8 cellular contexts compared by ENCODE assay signal in genomic region chr3:69385723-69386483, GRCh38. TPM values are rescaled to one million over a fixed set of nuclear protein-coding genes. Genes with fewer than 3 reads are reported as not detected.
DNase-seq lines count a peak whose midpoint lies in the region; TF ChIP-seq lines count a peak whose summit lies in the region.

Gene FRMD4B, minus strand, starts transcription at chr3:69386088. Its CDS starts 99 bp downstream, at chr3:69385989.

- no peaks in the 10 kb centered on the region for H3K9me3 ChIP-seq in muscle layer of duodenum (ENCODE audit: control insufficient read depth in 1 of 2, low read length in 2 of 2)
- H3K9me3 ChIP-seq in testis: no peaks in the 10 kb centered on the region
- no peaks in the 10 kb centered on the region for H3K9me3 ChIP-seq in Karpas-422 (ENCODE audit: low read length)

- no peaks in the 10 kb centered on the region for H3K36me3 ChIP-seq in muscle layer of duodenum (ENCODE audit: control insufficient read depth in 1 of 2, insufficient read depth in 2 of 2, low read length in 2 of 2)
- H3K36me3 ChIP-seq in testis (ENCODE audit: low read depth, missing control alignments): no peaks in the 10 kb centered on the region
- H3K36me3 ChIP-seq in Karpas-422 (ENCODE audit: insufficient read depth, low read length): no peaks in the 10 kb centered on the region

- intact Hi-C loops in activated T-helper 2 cell treated with anti-CD3 and anti-CD28 coated beads, Interferon-gamma antibody, Interleukin-2, Interleukin-4, amounts not matched to agents 10 μg/mL and 5 μg/mL and 100 μg/mL, durations not matched to agents 14 hours and 24 hours and 36 hours (cut with micrococcal nuclease): loop anchor here (1.0 kb wide), 1 partner anchor 60 kb away; no protein-coding TSS in a partner anchor
- intact Hi-C loops in testis (cut with DNase I; ENCODE audit: low total_unique reads): no loop called here

- H3K4me2 ChIP-seq in Karpas-422 (ENCODE audit: low read depth, low read length, poor library complexity, severe bottlenecking): no peak within 1 kb of the TSS

- no peaks in the 10 kb centered on the region for H3K9me2 ChIP-seq in Karpas-422 (replicated peaks; ENCODE audit: insufficient read depth, low read length)

- no peak within 1 kb of the TSS for H3K27ac Mint-ChIP-seq in activated T-helper 2 cell treated with anti-CD3 and anti-CD28 coated beads, Interferon-gamma antibody, Interleukin-2, Interleukin-4, amounts not matched to agents 10 μg/mL and 5 μg/mL and 100 μg/mL, durations not matched to agents 14 hours and 24 hours and 36 hours

- TF ChIP-seq RAD21 in Ishikawa (IDR thresholded peaks at IDR 0.05; ENCODE audit: low read depth): no peak

- no peak for TF ChIP-seq EP300 in Ishikawa (IDR thresholded peaks at IDR 0.05; ENCODE audit: borderline replicate concordance)

- TF ChIP-seq CTCF in fibroblast of the aortic adventitia (IDR thresholded peaks at IDR 0.05; ENCODE audit: insufficient read depth, low read length) (no peak), testis (IDR thresholded peaks at IDR 0.05) (no peak)

- peaks cover 64% of the 10 kb centered on the region for H3K27me3 Mint-ChIP-seq in activated T-helper 2 cell treated with anti-CD3 and anti-CD28 coated beads, Interferon-gamma antibody, Interleukin-2, Interleukin-4, amounts not matched to agents 10 μg/mL and 5 μg/mL and 100 μg/mL, durations not matched to agents 14 hours and 24 hours and 36 hours (ENCODE audit: low read depth)

- no peaks in the 10 kb centered on the region for H3K9me3 Mint-ChIP-seq in activated T-helper 2 cell treated with anti-CD3 and anti-CD28 coated beads, Interferon-gamma antibody, Interleukin-2, Interleukin-4, amounts not matched to agents 10 μg/mL and 5 μg/mL and 100 μg/mL, durations not matched to agents 14 hours and 24 hours and 36 hours

- 2% methylated on average over 13 to 37 of the region's 64 CpGs for WGBS in testis, 2 donors

- no peaks in the 10 kb centered on the region for H3K79me2 ChIP-seq in Karpas-422 (ENCODE audit: low read length)

- H2AFZ ChIP-seq in Karpas-422 (ENCODE audit: low read length): no peak within 1 kb of the TSS

- H3K4me3 Mint-ChIP-seq in activated T-helper 2 cell treated with anti-CD3 and anti-CD28 coated beads, Interferon-gamma antibody, Interleukin-2, Interleukin-4, amounts not matched to agents 10 μg/mL and 5 μg/mL and 100 μg/mL, durations not matched to agents 14 hours and 24 hours and 36 hours (ENCODE audit: low read depth): peak within 1 kb of the TSS; percentile 69

- peaks cover 7% of the 10 kb centered on the region for H3K4me1 Mint-ChIP-seq in activated T-helper 2 cell treated with anti-CD3 and anti-CD28 coated beads, Interferon-gamma antibody, Interleukin-2, Interleukin-4, amounts not matched to agents 10 μg/mL and 5 μg/mL and 100 μg/mL, durations not matched to agents 14 hours and 24 hours and 36 hours (ENCODE audit: low read depth)

- H3K4me1 ChIP-seq in muscle layer of duodenum (ENCODE audit: control insufficient read depth in 1 of 2, insufficient read depth in 2 of 2, low read length in 2 of 2): peaks cover 3 to 9% of the 10 kb centered on the region in 2 donors
- no peaks in the 10 kb centered on the region for H3K4me1 ChIP-seq in testis
- no peaks in the 10 kb centered on the region for H3K4me1 ChIP-seq in Karpas-422 (ENCODE audit: low read length)

- no peak within 1 kb of the TSS for H3K9ac ChIP-seq in Karpas-422 (ENCODE audit: low read length)

- peak; percentile 61 for DNase-seq in Daoy (ENCODE audit: low read depth)
- peak; percentile 24 for DNase-seq in activated T-helper 2 cell treated with anti-CD3 and anti-CD28 coated beads, Interferon-gamma antibody, Interleukin-2, Interleukin-4, amounts not matched to agents 10 μg/mL and 5 μg/mL and 100 μg/mL, durations not matched to agents 14 hours and 24 hours and 36 hours (ENCODE audit: low spot score)
- no peak for DNase-seq in fibroblast of the aortic adventitia (ENCODE audit: low read depth)
- DNase-seq in testis: peak; percentile 67
- no peak for DNase-seq in NOMO-1 treated with dmso at 0.1 percent for 144 hours (lab: John Stamatoyannopoulos, UW; ENCODE audit: unreplicated experiment)
- no peak for DNase-seq in Karpas-422

- no peaks in the 10 kb centered on the region for H3K36me3 Mint-ChIP-seq in activated T-helper 2 cell treated with anti-CD3 and anti-CD28 coated beads, Interferon-gamma antibody, Interleukin-2, Interleukin-4, amounts not matched to agents 10 μg/mL and 5 μg/mL and 100 μg/mL, durations not matched to agents 14 hours and 24 hours and 36 hours (ENCODE audit: low read depth)

- no peaks in the 10 kb centered on the region for H4K20me1 ChIP-seq in Karpas-422 (ENCODE audit: insufficient read depth, low read depth, low read length)

- H3K27me3 ChIP-seq in muscle layer of duodenum (ENCODE audit: low read depth, low read length) (peaks cover 4% of the 10 kb centered on the region), testis (no peaks in the 10 kb centered on the region), Karpas-422 (ENCODE audit: low read length) (no peaks in the 10 kb centered on the region)

- peak within 1 kb of the TSS; percentile 51 for H3K4me3 ChIP-seq in fibroblast of the aortic adventitia (ENCODE audit: low read depth, low read length)
- peak within 1 kb of the TSS; percentile 62 to 77 for H3K4me3 ChIP-seq in muscle layer of duodenum (ENCODE audit: low read depth in 1 of 2, low read length in 2 of 2)
- peak within 1 kb of the TSS; percentile 57 to 63 for H3K4me3 ChIP-seq in testis
- no peak within 1 kb of the TSS for H3K4me3 ChIP-seq in Karpas-422 (ENCODE audit: low read length)

- H3K27ac ChIP-seq in muscle layer of duodenum (ENCODE audit: low read length) (peak within 1 kb of the TSS; percentile 56), testis (no peak within 1 kb of the TSS), Karpas-422 (ENCODE audit: low read length) (no peak within 1 kb of the TSS)

- no peak for TF ChIP-seq POLR2A in testis (IDR thresholded peaks at IDR 0.05)

TF ChIP-seq in Ishikawa, 13 proteins besides CTCF, POLR2A, EP300 and RAD21:
- TF ChIP-seq EGR1 (IDR thresholded peaks at IDR 0.05): peak; percentile 32; the same call in 1 of the 2 replicates
- TF ChIP-seq, protein P1, sequence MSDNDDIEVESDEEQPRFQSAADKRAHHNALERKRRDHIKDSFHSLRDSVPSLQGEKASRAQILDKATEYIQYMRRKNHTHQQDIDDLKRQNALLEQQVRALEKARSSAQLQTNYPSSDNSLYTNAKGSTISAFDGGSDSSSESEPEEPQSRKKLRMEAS (IDR thresholded peaks at IDR 0.05): no peak
TF ChIP-seq in Ishikawa: peak in this region for 1.

RNA-seq across cellular contexts. Expression of gene FRMD4B, which starts in this region (rescaled TPM):
- 1.7 and 1.8 TPM in 2 replicates for total RNA-seq in Daoy (2014; rRNA removed; shearing (Covaris generic))
- 75.1 and 78.0 TPM in 2 replicates for total RNA-seq in activated T-helper 2 cell treated with anti-CD3 and anti-CD28 coated beads, Interferon-gamma antibody, Interleukin-2, Interleukin-4, amounts not matched to agents 10 μg/mL and 5 μg/mL and 100 μg/mL, durations not matched to agents 14 hours and 24 hours and 36 hours
- total RNA-seq in fibroblast of the aortic adventitia (ENCODE audit: low replicate concordance) (0.81 and 1.6 TPM in 2 replicates), testis (10 to 100 TPM; 13.7 to 17.8 TPM)
- 10.2 TPM for polyA plus RNA-seq in testis (ENCODE audit: insufficient read depth, low read depth, low replicate concordance)
- total RNA-seq in Karpas-422 (2014; rRNA removed; shearing (Covaris generic); ENCODE audit: low replicate concordance): not detected in 2 replicates

Comparison
In these comparisons a context has a peak if more than half of its experiments do, and no peak if none do; other contexts are left out.
1. DNase-seq: peak in Daoy (single experiment), activated T-helper 2 cell treated with anti-CD3 and anti-CD28 coated beads, Interferon-gamma antibody, Interleukin-2, Interleukin-4, amounts not matched to agents 10 μg/mL and 5 μg/mL and 100 μg/mL, durations not matched to agents 14 hours and 24 hours and 36 hours (single experiment) and testis (single experiment); none in fibroblast of the aortic adventitia (single experiment), NOMO-1 treated with dmso at 0.1 percent for 144 hours (single experiment) and Karpas-422 (single experiment).